ENCODE assay signal across 6 cellular contexts in the genomic region with DNA sequence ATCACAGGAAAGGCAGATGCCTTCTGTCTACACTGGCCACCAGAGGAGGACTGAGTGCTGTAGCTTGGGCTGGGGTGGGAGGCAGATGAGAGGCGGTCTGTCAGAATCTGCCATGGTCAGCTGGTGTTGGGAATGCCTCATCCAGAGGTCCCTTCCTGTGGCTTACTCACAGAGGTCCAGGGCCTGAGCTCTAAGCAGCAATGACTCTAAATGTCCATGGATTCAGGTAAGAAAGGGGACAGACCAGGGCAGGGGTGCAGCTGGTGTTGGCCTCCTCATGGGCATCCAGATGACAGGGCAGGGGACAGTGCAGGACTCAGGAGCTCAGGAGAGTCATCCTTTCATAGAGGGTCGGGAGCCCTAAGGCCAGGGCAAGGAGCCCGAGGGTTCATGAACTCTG.
"Had no signal": no experiment of that assay in that cellular context is flagged by ENCODE, and none has a peak within 500 bp of the region (broad histone marks: within the 10 kb centered on the region; RNA-seq: fewer than 3 reads in every experiment).

No MANE protein-coding gene starts in this region.

- H3K9ac ChIP-seq: GM23248 had no signal

- H3K4me1 ChIP-seq: HAP-1 had no signal

- DNase-seq: GM23248, GOT3, H7, HFFc6 had no signal

- H3K9me3 ChIP-seq: HAP-1 had no signal

- H3K4me3 ChIP-seq: GM23248, HAP-1 had no signal

- H3K27ac ChIP-seq: GM23248, HL-60 had no signal

- H2AFZ ChIP-seq: GM23248 had no signal

- H3K36me3 ChIP-seq: HAP-1 had no signal
